In genomic region chr18:58769321-58769720, GRCh38 we compare ENCODE assay signal across 16 cellular contexts.
DNase-seq lines count a peak whose midpoint lies in the region; ATAC-seq and TF ChIP-seq lines count a peak whose summit lies in the region.
"Had no signal": no experiment of that assay in that cellular context is flagged by ENCODE, and none has a peak within 500 bp of the region (broad histone marks: within the 10 kb centered on the region; RNA-seq: fewer than 3 reads in every experiment).

No MANE protein-coding gene starts in this region.

- no peak for ATAC-seq in Panc1
- peak; percentile 61 for ATAC-seq in esophagus mucosa
- ATAC-seq in sciatic nerve, result no peak
- no peak for ATAC-seq in HG03196 (IDR thresholded peaks at IDR 0.05; ENCODE audit: unreplicated experiment)
- ATAC-seq in HG03095 (IDR thresholded peaks at IDR 0.05; ENCODE audit: unreplicated experiment), result no peak

- in situ Hi-C loops in Panc1 (cut with HindIII; ENCODE audit: low pct_unique_long_range_greater_than_20kb, low sequenced_read_pairs), result no loop called here

- no TSS peak for BruUV-seq in Panc1 (replicated peaks; lab: Mats Ljungman, UMichigan)

- POLR2A ChIA-PET in Panc1 (lab: Charles Lee), result no interaction called here

- CTCF ChIA-PET in Panc1 (lab: Charles Lee), result interaction anchor here (0.7 kb wide), 1 partner anchor 192 kb away, joined by 3 read pairs; no protein-coding TSS in a partner anchor

- H3K27ac ChIP-seq in Panc1 (ENCODE audit: low read length) (peak overlapping the region; percentile 14; the same call in 1 of the 2 replicates), VCaP (peak overlapping the region; percentile 61)

- TF ChIP-seq CTCF in Panc1 (IDR thresholded peaks at IDR 0.05) (no peak), VCaP (conservative IDR thresholded peaks at IDR 0.05) (no peak)

- H3K4me3 ChIP-seq in Panc1 (ENCODE audit: low read depth in 2 of 2, low read length in 2 of 2), result no peak overlapping the region

- H3K9me3 ChIP-seq in Panc1 (ENCODE audit: control insufficient read depth, insufficient read depth, low read depth, low read length), result no peaks in the 10 kb centered on the region
- H3K9me3 ChIP-seq: A549, SK-N-SH had no signal

- no peaks in the 10 kb centered on the region for H3K4me1 ChIP-seq in Panc1 (ENCODE audit: control insufficient read depth, insufficient read depth, low read length)

- intact Hi-C loops in Panc1 (cut with micrococcal nuclease; ENCODE audit: unreplicated experiment) (loop anchor here (2.0 kb wide), 1 partner anchor 301 kb away; no protein-coding TSS in a partner anchor), sciatic nerve (cut with DNase I) (loop anchor here (10.0 kb wide), 1 partner anchor 235 kb away; no protein-coding TSS in a partner anchor)

- no peaks in the 10 kb centered on the region for H3K36me3 ChIP-seq in Panc1 (ENCODE audit: control insufficient read depth, insufficient read depth, low read length)

- DNase-seq in Panc1 (ENCODE audit: low read depth, low spot score) (no peak), sciatic nerve (ENCODE audit: low spot score) (peak; percentile 32), germinal center (ENCODE audit: low spot score) (no peak)
- DNase-seq: GDM1, H9, HFFc6, Kasumi-1, NCI-H1694, NCI-H2081 treated with DMSO at 0.1 percent for 48 hours, SHP77 treated with DMSO at 0.1 percent for 48 hours, SK-N-SH had no signal

- no peaks in the 10 kb centered on the region for H3K27me3 ChIP-seq in Panc1 (ENCODE audit: control insufficient read depth, insufficient read depth, low read length)
